In the genomic region with DNA sequence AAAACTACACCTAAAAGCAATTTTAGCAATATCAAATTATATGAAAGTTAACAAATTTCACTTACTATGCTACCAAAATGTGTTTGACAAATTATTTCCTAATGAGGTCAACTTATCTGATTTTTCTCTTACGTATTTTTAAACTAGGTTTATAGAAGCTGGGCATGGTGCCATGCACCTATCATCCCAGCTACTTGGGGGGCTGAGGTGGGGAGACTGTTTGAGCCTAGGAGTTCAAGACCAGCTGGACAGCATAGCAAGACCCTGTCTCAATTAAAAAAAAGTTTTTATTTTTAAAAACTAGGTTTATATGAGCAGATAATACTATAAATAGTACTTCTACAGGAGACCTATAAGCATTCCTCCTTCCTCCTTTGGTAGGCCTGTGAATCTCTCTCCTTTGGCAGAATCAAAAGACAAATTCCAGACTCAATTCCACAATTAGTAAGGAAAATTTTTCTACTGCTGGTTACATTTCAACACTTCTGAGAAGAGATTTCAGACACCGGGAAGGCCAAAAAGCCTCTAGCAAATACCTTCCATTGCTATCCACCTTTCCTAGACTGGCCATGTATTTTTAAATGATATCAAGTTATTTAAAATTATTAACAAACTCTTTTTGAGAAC, we compare ENCODE assay signal across 1 cellular context.
A peak's percentile ranks its signal among the peaks of the same experiment; 100 is the strongest.
TF ChIP-seq lines count a peak whose summit lies in the region.

No MANE protein-coding gene starts in this region.

TF ChIP-seq in K562, 482 proteins besides CTCF, POLR2A, EP300 and RAD21:
- TF ChIP-seq ZNF75A (CRISPR knock-in tag; IDR thresholded peaks at IDR 0.05) (no peak), ZNF121 (CRISPR knock-in tag; conservative IDR thresholded peaks at IDR 0.05) (peak; percentile 90), NCOR1 (IDR thresholded peaks at IDR 0.05) (no peak), PCBP1 (IDR thresholded peaks at IDR 0.05; ENCODE audit: low read depth, low read length, poor library complexity, severe bottlenecking) (no peak), HDAC8 (tag; IDR thresholded peaks at IDR 0.05) (no peak), PPARD (CRISPR knock-in tag; IDR thresholded peaks at IDR 0.05) (no peak), RBM25 (IDR thresholded peaks at IDR 0.05; ENCODE audit: low read depth, low read length, severe bottlenecking) (peak; percentile 18), SAFB2 (IDR thresholded peaks at IDR 0.05; ENCODE audit: borderline replicate concordance, low read depth, low read length, severe bottlenecking) (no peak), E2F1 (CRISPR knock-in tag; IDR thresholded peaks at IDR 0.05) (no peak)
- TF ChIP-seq, protein P1, sequence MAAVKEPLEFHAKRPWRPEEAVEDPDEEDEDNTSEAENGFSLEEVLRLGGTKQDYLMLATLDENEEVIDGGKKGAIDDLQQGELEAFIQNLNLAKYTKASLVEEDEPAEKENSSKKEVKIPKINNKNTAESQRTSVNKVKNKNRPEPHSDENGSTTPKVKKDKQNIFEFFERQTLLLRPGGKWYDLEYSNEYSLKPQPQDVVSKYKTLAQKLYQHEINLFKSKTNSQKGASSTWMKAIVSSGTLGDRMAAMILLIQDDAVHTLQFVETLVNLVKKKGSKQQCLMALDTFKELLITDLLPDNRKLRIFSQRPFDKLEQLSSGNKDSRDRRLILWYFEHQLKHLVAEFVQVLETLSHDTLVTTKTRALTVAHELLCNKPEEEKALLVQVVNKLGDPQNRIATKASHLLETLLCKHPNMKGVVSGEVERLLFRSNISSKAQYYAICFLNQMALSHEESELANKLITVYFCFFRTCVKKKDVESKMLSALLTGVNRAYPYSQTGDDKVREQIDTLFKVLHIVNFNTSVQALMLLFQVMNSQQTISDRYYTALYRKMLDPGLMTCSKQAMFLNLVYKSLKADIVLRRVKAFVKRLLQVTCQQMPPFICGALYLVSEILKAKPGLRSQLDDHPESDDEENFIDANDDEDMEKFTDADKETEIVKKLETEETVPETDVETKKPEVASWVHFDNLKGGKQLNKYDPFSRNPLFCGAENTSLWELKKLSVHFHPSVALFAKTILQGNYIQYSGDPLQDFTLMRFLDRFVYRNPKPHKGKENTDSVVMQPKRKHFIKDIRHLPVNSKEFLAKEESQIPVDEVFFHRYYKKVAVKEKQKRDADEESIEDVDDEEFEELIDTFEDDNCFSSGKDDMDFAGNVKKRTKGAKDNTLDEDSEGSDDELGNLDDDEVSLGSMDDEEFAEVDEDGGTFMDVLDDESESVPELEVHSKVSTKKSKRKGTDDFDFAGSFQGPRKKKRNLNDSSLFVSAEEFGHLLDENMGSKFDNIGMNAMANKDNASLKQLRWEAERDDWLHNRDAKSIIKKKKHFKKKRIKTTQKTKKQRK (IDR thresholded peaks at IDR 0.05; ENCODE audit: borderline replicate concordance, low read depth, low read length) = no peak
- TF ChIP-seq, protein P2, sequence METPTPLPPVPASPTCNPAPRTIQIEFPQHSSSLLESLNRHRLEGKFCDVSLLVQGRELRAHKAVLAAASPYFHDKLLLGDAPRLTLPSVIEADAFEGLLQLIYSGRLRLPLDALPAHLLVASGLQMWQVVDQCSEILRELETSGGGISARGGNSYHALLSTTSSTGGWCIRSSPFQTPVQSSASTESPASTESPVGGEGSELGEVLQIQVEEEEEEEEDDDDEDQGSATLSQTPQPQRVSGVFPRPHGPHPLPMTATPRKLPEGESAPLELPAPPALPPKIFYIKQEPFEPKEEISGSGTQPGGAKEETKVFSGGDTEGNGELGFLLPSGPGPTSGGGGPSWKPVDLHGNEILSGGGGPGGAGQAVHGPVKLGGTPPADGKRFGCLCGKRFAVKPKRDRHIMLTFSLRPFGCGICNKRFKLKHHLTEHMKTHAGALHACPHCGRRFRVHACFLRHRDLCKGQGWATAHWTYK (CRISPR knock-in tag; IDR thresholded peaks at IDR 0.05) = no peak
